21 cellular contexts compared by ENCODE assay signal in genomic region chr12:7411343-7411742, GRCh38. TPM values are rescaled to one million over a fixed set of nuclear protein-coding genes. Genes with fewer than 3 reads are reported as not detected.
DNase-seq lines count a peak whose midpoint lies in the region; ATAC-seq and TF ChIP-seq lines count a peak whose summit lies in the region.
"Had no signal": no experiment of that assay in that cellular context is flagged by ENCODE, and none has a peak within 500 bp of the region (broad histone marks: within the 10 kb centered on the region; RNA-seq: fewer than 3 reads in every experiment).

No MANE protein-coding gene starts in this region.

- no peak overlapping the region for H3K4me3 Mint-ChIP-seq in CD4-positive, alpha-beta T cell
- H3K4me3 Mint-ChIP-seq: activated naive CD4-positive, alpha-beta T cell treated with anti-CD3 and anti-CD28 coated beads, Interleukin-2, amount 50 U/mL, for 24 hours; stimulated activated naive CD8-positive, alpha-beta T cell treated with anti-CD3 and anti-CD28 coated beads, Interleukin-15, amount 100 ng/mL, for 72 hours had no signal

- no peaks in the 10 kb centered on the region for H3K4me1 Mint-ChIP-seq in CD4-positive, alpha-beta T cell (ENCODE audit: low read depth)
- H3K4me1 Mint-ChIP-seq: activated naive CD4-positive, alpha-beta T cell treated with anti-CD3 and anti-CD28 coated beads, Interleukin-2, amount 50 U/mL, for 24 hours; stimulated activated naive CD8-positive, alpha-beta T cell treated with anti-CD3 and anti-CD28 coated beads, Interleukin-15, amount 100 ng/mL, for 72 hours had no signal

- intact Hi-C loops in CD4-positive, alpha-beta T cell (cut with DNase I, micrococcal nuclease): no loop called here

- ATAC-seq in GM21447 (IDR thresholded peaks at IDR 0.05; ENCODE audit: unreplicated experiment): no peak
- ATAC-seq in CD4-positive, alpha-beta T cell (ENCODE audit: poor library complexity): no peak
- ATAC-seq: HepG2; stimulated activated naive CD8-positive, alpha-beta T cell treated with anti-CD3 and anti-CD28 coated beads, Interleukin-15, amount 100 ng/mL, for 72 hours had no signal

- H3K9me3 Mint-ChIP-seq in CD4-positive, alpha-beta T cell: peaks cover 2% of the 10 kb centered on the region
- H3K9me3 Mint-ChIP-seq: activated naive CD4-positive, alpha-beta T cell treated with anti-CD3 and anti-CD28 coated beads, Interleukin-2, amount 50 U/mL, for 24 hours; stimulated activated naive CD8-positive, alpha-beta T cell treated with anti-CD3 and anti-CD28 coated beads, Interleukin-15, amount 100 ng/mL, for 72 hours had no signal

- DNase-seq in KG1 (lab: John Stamatoyannopoulos, UW) (peak; percentile 34), NOMO-1 treated with DMSO at 0.1 percent for 48 hours (lab: John Stamatoyannopoulos, UW; ENCODE audit: unreplicated experiment) (peak; percentile 83), UCSD-AML1 (lab: John Stamatoyannopoulos, UW; ENCODE audit: unreplicated experiment) (peak; percentile 22), caudate nucleus (lab: John Stamatoyannopoulos, UW) (no peak)
- no peak for DNase-seq in CD4-positive, alpha-beta T cell
- no peak for DNase-seq in activated T-cell treated with anti-CD3 and anti-CD28 coated beads, Interleukin-2, amount 50 U/mL, for 48 hours
- DNase-seq: DMS79; foreskin melanocyte; HCEC 1CT; hippocampal formation; NCI-H2029 treated with DMSO at 0.1 percent for 48 hours; NCI-H446 treated with DMSO at 0.1 percent for 48 hours; Right ventricle myocardium superior; small intestine; stimulated activated CD4-positive, alpha-beta T cell treated with anti-CD3 and anti-CD28 coated beads, Interleukin-2, amount 100 ng/mL, for 48 hours; stimulated activated naive CD8-positive, alpha-beta T cell treated with anti-CD3 and anti-CD28 coated beads, Interleukin-15, amount 100 ng/mL, for 72 hours had no signal

- no peak for TF ChIP-seq CTCF in CD4-positive, alpha-beta T cell (IDR thresholded peaks at IDR 0.05)

- peaks cover 32% of the 10 kb centered on the region for H3K27me3 Mint-ChIP-seq in CD4-positive, alpha-beta T cell
- H3K27me3 Mint-ChIP-seq: stimulated activated naive CD8-positive, alpha-beta T cell treated with anti-CD3 and anti-CD28 coated beads, Interleukin-15, amount 100 ng/mL, for 72 hours had no signal

- no peak overlapping the region for H3K27ac ChIP-seq in caudate nucleus (ENCODE audit: low read depth, low read length)
- H3K27ac ChIP-seq in CD4-positive, alpha-beta T cell (ENCODE audit: low read depth, low read length): no peak overlapping the region
- H3K27ac ChIP-seq: tibial nerve had no signal

- CTCF ChIA-PET in CD4-positive, alpha-beta T cell (lab: Charles Lee): no interaction called here

- POLR2A ChIA-PET in CD4-positive, alpha-beta T cell (lab: Charles Lee): no interaction called here

- H3K36me3 Mint-ChIP-seq in CD4-positive, alpha-beta T cell (ENCODE audit: low read depth): no peaks in the 10 kb centered on the region
- H3K36me3 Mint-ChIP-seq: activated naive CD4-positive, alpha-beta T cell treated with anti-CD3 and anti-CD28 coated beads, Interleukin-2, amount 50 U/mL, for 24 hours had no signal

- H3K27me3 ChIP-seq in CD4-positive, alpha-beta T cell (ENCODE audit: control insufficient read depth, insufficient read depth, low read length): no peaks in the 10 kb centered on the region
- H3K27me3 ChIP-seq: tibial nerve had no signal

- no peak overlapping the region for H3K27ac Mint-ChIP-seq in CD4-positive, alpha-beta T cell
- H3K27ac Mint-ChIP-seq: activated naive CD4-positive, alpha-beta T cell treated with anti-CD3 and anti-CD28 coated beads, Interleukin-2, amount 50 U/mL, for 24 hours; stimulated activated naive CD8-positive, alpha-beta T cell treated with anti-CD3 and anti-CD28 coated beads, Interleukin-15, amount 100 ng/mL, for 72 hours had no signal

- H3K9me3 ChIP-seq in CD4-positive, alpha-beta T cell (ENCODE audit: control insufficient read depth, low read length): no peaks in the 10 kb centered on the region

RNA-seq across cellular contexts. Expression of gene CD163L1, which starts 32.6 kb away (rescaled TPM):
- not detected for total RNA-seq in CD4-positive, alpha-beta T cell
- total RNA-seq: T-helper 1 cell treated with Interleukin-12 subunit alpha and Interleukin-12 subunit beta and Interleukin-4 antibody, amounts not matched to agents 30 ng/mL and 1 ng/mL, for 36 hours had no signal

Comparison
In these comparisons a context has a peak if more than half of its experiments do, and no peak if none do; other contexts are left out.
1. DNase-seq: peak in KG1 (single experiment), NOMO-1 treated with DMSO at 0.1 percent for 48 hours (single experiment) and UCSD-AML1 (single experiment); none in caudate nucleus (0 of 61), CD4-positive, alpha-beta T cell (0 of 10) and activated T-cell treated with anti-CD3 and anti-CD28 coated beads, Interleukin-2, amount 50 U/mL, for 48 hours (0 of 2).